In the genomic region with DNA sequence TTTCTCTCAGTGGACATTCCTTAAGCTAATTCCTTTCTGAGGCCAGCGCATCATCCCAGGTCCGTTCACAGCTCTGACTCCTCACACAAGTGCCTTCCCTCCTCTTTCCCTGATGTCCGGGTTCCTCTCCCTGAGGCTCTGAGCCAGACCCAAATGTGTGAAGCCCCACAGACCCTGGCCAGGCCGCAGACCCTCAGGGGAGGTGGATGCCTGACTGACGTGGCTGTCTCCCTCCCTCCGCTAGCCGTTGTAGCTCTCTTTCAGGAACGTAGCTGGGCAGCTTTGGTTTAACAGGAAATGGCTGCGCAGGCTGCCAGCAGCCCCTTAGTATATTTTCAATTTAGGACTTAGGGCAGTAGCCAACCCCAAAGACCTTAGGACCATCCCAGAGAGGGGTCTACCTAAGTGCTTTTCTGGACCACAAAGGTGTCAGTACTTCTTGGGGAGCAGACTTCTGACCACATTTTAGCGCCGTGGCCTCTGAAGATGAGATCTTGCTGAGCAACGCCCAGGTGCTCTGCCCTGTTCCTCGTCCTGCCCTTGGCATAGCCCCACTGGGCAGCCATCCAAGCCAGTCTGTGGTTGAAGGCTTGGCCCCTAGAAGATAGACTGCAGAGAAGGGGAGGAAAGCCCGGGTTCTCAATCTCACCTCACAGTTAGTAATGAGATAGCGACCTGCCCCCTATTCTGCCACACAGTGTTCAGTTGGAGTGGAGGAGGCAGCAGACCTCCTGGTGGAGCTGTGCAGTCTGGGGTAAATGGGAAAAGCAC, we compare ENCODE assay signal across 14 cellular contexts. TPM values are rescaled to one million over a fixed set of nuclear protein-coding genes. Genes with fewer than 3 reads are reported as not detected.
A peak's percentile ranks its signal among the peaks of the same experiment; 100 is the strongest.
DNase-seq lines count a peak whose midpoint lies in the region; ATAC-seq and TF ChIP-seq lines count a peak whose summit lies in the region.
"Had no signal": no experiment of that assay in that cellular context is flagged by ENCODE, and none has a peak within 500 bp of the region (broad histone marks: within the 10 kb centered on the region; RNA-seq: fewer than 3 reads in every experiment).

No MANE protein-coding gene starts in this region.

- H3K4me3 ChIP-seq in cardiac muscle cell (no peak overlapping the region), SJCRH30 (no peak overlapping the region)
- H3K4me3 ChIP-seq: HAP-1 had no signal

- H3K4me1 ChIP-seq in cardiac muscle cell (ENCODE audit: low read depth) = no peaks in the 10 kb centered on the region
- no peaks in the 10 kb centered on the region; the same call in 1 of the 2 replicates for H3K4me1 ChIP-seq in SJCRH30
- H3K4me1 ChIP-seq: HAP-1 had no signal

- no peak for TF ChIP-seq CTCF in cardiac muscle cell (IDR thresholded peaks at IDR 0.05; ENCODE audit: low read depth, low read length)

- no peak for DNase-seq in activated naive CD8-positive, alpha-beta T cell treated with anti-CD3 and anti-CD28 coated beads for 36 hours
- DNase-seq in T-cell (no peak), cardiac muscle cell (ENCODE audit: low read depth in 1 of 2, low spot score in 1 of 2) (no peak), SJCRH30 (no peak), SKM-1 (lab: John Stamatoyannopoulos, UW; ENCODE audit: unreplicated experiment) (no peak), middle frontal gyrus (ENCODE audit: extremely low spot score, low spot score) (no peak)
- DNase-seq in activated CD8-positive, alpha-beta memory T cell treated with anti-CD3 and anti-CD28 coated beads, Interleukin-2, amount 50 U/mL, for 4 hours = no peak
- DNase-seq: activated B cell treated with CpG ODN at 0.5 μM for 24 hours; KG1; NCI-H187; stimulated activated CD4-positive, alpha-beta T cell treated with anti-CD3 and anti-CD28 coated beads, Interleukin-12 subunit alpha, Interleukin-12 subunit beta, amount 100 ng/mL, for 4 hours had no signal

- CTCF ChIA-PET in T-cell (lab: Charles Lee) = no interaction called here

- no peaks in the 10 kb centered on the region for H3K27me3 Mint-ChIP-seq in activated naive CD8-positive, alpha-beta T cell
- H3K27me3 Mint-ChIP-seq in activated naive CD8-positive, alpha-beta T cell treated with anti-CD3 and anti-CD28 coated beads for 36 hours = no peaks in the 10 kb centered on the region
- no peaks in the 10 kb centered on the region for H3K27me3 Mint-ChIP-seq in T-cell
- H3K27me3 Mint-ChIP-seq: activated B cell treated with CpG ODN at 0.5 μM for 24 hours had no signal

- peaks cover 20% of the 10 kb centered on the region for H3K36me3 ChIP-seq in cardiac muscle cell
- peaks cover 4% of the 10 kb centered on the region for H3K36me3 ChIP-seq in SJCRH30

- H3K36me3 Mint-ChIP-seq in activated naive CD8-positive, alpha-beta T cell = peaks cover 7% of the 10 kb centered on the region
- H3K36me3 Mint-ChIP-seq in activated naive CD8-positive, alpha-beta T cell treated with anti-CD3 and anti-CD28 coated beads for 36 hours = peaks cover 4% of the 10 kb centered on the region
- peaks cover 36% of the 10 kb centered on the region for H3K36me3 Mint-ChIP-seq in T-cell

- POLR2A ChIA-PET in T-cell (lab: Charles Lee) = no interaction called here

- no peaks in the 10 kb centered on the region for H3K9me3 ChIP-seq in cardiac muscle cell (ENCODE audit: low read depth)
- no peaks in the 10 kb centered on the region for H3K9me3 ChIP-seq in SJCRH30 (replicated peaks)
- H3K9me3 ChIP-seq: HAP-1 had no signal

- no peaks in the 10 kb centered on the region for H3K4me1 Mint-ChIP-seq in activated naive CD8-positive, alpha-beta T cell (ENCODE audit: low read depth)
- no peaks in the 10 kb centered on the region for H3K4me1 Mint-ChIP-seq in activated naive CD8-positive, alpha-beta T cell treated with anti-CD3 and anti-CD28 coated beads for 36 hours
- no peaks in the 10 kb centered on the region for H3K4me1 Mint-ChIP-seq in T-cell

- H3K27ac ChIP-seq in cardiac muscle cell = peak overlapping the region; percentile 85
- H3K27ac ChIP-seq in SJCRH30 = no peak overlapping the region

- ATAC-seq in T-cell (replicated peaks in 1 of 4) = no peak

- no peaks in the 10 kb centered on the region for H3K9me3 Mint-ChIP-seq in activated naive CD8-positive, alpha-beta T cell (ENCODE audit: low read depth)
- no peaks in the 10 kb centered on the region for H3K9me3 Mint-ChIP-seq in activated naive CD8-positive, alpha-beta T cell treated with anti-CD3 and anti-CD28 coated beads for 36 hours
- no peaks in the 10 kb centered on the region for H3K9me3 Mint-ChIP-seq in T-cell
- H3K9me3 Mint-ChIP-seq: activated B cell treated with CpG ODN at 0.5 μM for 24 hours had no signal

- no peak overlapping the region for H3K4me3 Mint-ChIP-seq in activated naive CD8-positive, alpha-beta T cell
- no peak overlapping the region for H3K4me3 Mint-ChIP-seq in activated naive CD8-positive, alpha-beta T cell treated with anti-CD3 and anti-CD28 coated beads for 36 hours
- H3K4me3 Mint-ChIP-seq in T-cell = no peak overlapping the region
- H3K4me3 Mint-ChIP-seq: activated B cell treated with CpG ODN at 0.5 μM for 24 hours had no signal

- H3K27me3 ChIP-seq in cardiac muscle cell (no peaks in the 10 kb centered on the region), SJCRH30 (no peaks in the 10 kb centered on the region)

- peak overlapping the region; percentile 41 for H3K27ac Mint-ChIP-seq in activated naive CD8-positive, alpha-beta T cell
- no peak overlapping the region for H3K27ac Mint-ChIP-seq in activated naive CD8-positive, alpha-beta T cell treated with anti-CD3 and anti-CD28 coated beads for 36 hours
- peak overlapping the region; percentile 22 to 31 for H3K27ac Mint-ChIP-seq in T-cell
- H3K27ac Mint-ChIP-seq: activated B cell treated with CpG ODN at 0.5 μM for 24 hours had no signal

RNA-seq across cellular contexts. Expression of a gene that starts 27.0 kb away (rescaled TPM):
- not detected for total RNA-seq in activated naive CD8-positive, alpha-beta T cell treated with anti-CD3 and anti-CD28 coated beads for 36 hours
- total RNA-seq in T-cell (not detected), cardiac muscle cell (489 and 605 TPM in 2 replicates)
- 476 and 751 TPM in 2 replicates for polyA plus RNA-seq in cardiac muscle cell
- total RNA-seq in SJCRH30 (2014; rRNA removed; shearing (Covaris generic)) = not detected in 2 replicates
- total RNA-seq: SK-MEL-5 had no signal

RNA-seq across cellular contexts. Expression of a gene that starts 52.9 kb away (rescaled TPM):
- total RNA-seq in activated naive CD8-positive, alpha-beta T cell treated with anti-CD3 and anti-CD28 coated beads for 36 hours = under 1 TPM; 0.25 to 0.36 TPM
- total RNA-seq in T-cell (1 to 10 TPM; 1.8 to 5.8 (median 2.1) TPM), cardiac muscle cell (not detected in 2 replicates)
- 0.56 and 1.3 TPM in 2 replicates for polyA plus RNA-seq in cardiac muscle cell
- not detected in 2 replicates for total RNA-seq in SJCRH30 (2014; rRNA removed; shearing (Covaris generic))
- total RNA-seq: SK-MEL-5 had no signal

RNA-seq across cellular contexts. Expression of a gene that starts 55.5 kb away (rescaled TPM):
- total RNA-seq in activated naive CD8-positive, alpha-beta T cell treated with anti-CD3 and anti-CD28 coated beads for 36 hours = 10 to 100 TPM; 50.9 to 51.2 TPM
- total RNA-seq in T-cell = 100 to 1,000 TPM; 116 to 189 (median 124) TPM
- total RNA-seq in cardiac muscle cell = 62.5 and 103 TPM in 2 replicates
- polyA plus RNA-seq in cardiac muscle cell = 58.8 and 70.2 TPM in 2 replicates
- 28.8 and 29.0 TPM in 2 replicates for total RNA-seq in SJCRH30 (2014; rRNA removed; shearing (Covaris generic))

Comparison
In these comparisons a context has a peak if more than half of its experiments do, and no peak if none do; other contexts are left out.
1. RNA of a gene that starts 27.0 kb away (total RNA-seq): 489 to 605 TPM in cardiac muscle cell; not detected in T-cell, not detected in activated naive CD8-positive, alpha-beta T cell treated with anti-CD3 and anti-CD28 coated beads for 36 hours and not detected in SJCRH30; every median in the first group is over 100 times any median in the second.